15 cellular contexts compared by ENCODE assay signal in genomic region chr6:155274533-155274932, GRCh38. TPM values are rescaled to one million over a fixed set of nuclear protein-coding genes. Genes with fewer than 3 reads are reported as not detected.
DNase-seq lines count a peak whose midpoint lies in the region; ATAC-seq, FAIRE-seq and TF ChIP-seq lines count a peak whose summit lies in the region.
"Had no signal": no experiment of that assay in that cellular context is flagged by ENCODE, and none has a peak within 500 bp of the region (broad histone marks: within the 10 kb centered on the region; RNA-seq: fewer than 3 reads in every experiment).

No MANE protein-coding gene starts in this region.

- no peak for DNase-seq in H54 (ENCODE audit: insufficient read length, low spot score)
- peak; percentile 19 for DNase-seq in amniotic stem cell (lab: John Stamatoyannopoulos, UW)
- DNase-seq in fibroblast of mammary gland (ENCODE audit: low read depth), result peak; percentile 80
- DNase-seq in stomach, result no peak
- DNase-seq in NCI-H1048 (lab: John Stamatoyannopoulos, UW), result no peak
- no peak for DNase-seq in NCI-H510A treated with DMSO at 0.1 percent for 48 hours (lab: John Stamatoyannopoulos, UW)
- DNase-seq in RKO (ENCODE audit: low spot score), result no peak
- DNase-seq: activated CD8-positive, alpha-beta memory T cell treated with anti-CD3 and anti-CD28 coated beads, Interleukin-2, amount 50 U/mL, for 48 hours; anterior cingulate cortex; glutamatergic neuron; KG1; PC-9; right lobe of liver had no signal

- H3K36me3 ChIP-seq in stomach, result peaks cover 0 to 3% (median 0%) of the 10 kb centered on the region in 4 donors
- H3K36me3 ChIP-seq: right lobe of liver had no signal

- H3K4me3 ChIP-seq in fibroblast of mammary gland (ENCODE audit: control insufficient read depth, low read depth, low read length) (no peak overlapping the region), stomach (no peak overlapping the region)
- H3K4me3 ChIP-seq: PC-9, right lobe of liver had no signal

- WGBS in stomach, 5 donors, result 52 to 87% (median 70%) methylated on average over 1 of the region's 1 CpG

- peak overlapping the region in 3 of 5 donors; percentile 48 to 59 (median 59) for H3K27ac ChIP-seq in stomach
- H3K27ac ChIP-seq: PC-9, right lobe of liver had no signal

- no peaks in the 10 kb centered on the region for H3K9me3 ChIP-seq in stomach
- H3K9me3 ChIP-seq: right lobe of liver had no signal

- FAIRE-seq in H54 (lab: Jason Lieb, UNC), result peak; percentile 27

- H3K4me1 ChIP-seq in stomach, result peaks cover 0 to 67% (median 32%) of the 10 kb centered on the region in 4 donors
- H3K4me1 ChIP-seq: right lobe of liver had no signal

- no peak for TF ChIP-seq CTCF in fibroblast of mammary gland (conservative IDR thresholded peaks at IDR 0.05; ENCODE audit: control insufficient read depth, insufficient read depth, low read depth, low read length)
- no peak for TF ChIP-seq CTCF in stomach (IDR thresholded peaks at IDR 0.05)

- no peak for ATAC-seq in HG02610 (IDR thresholded peaks at IDR 0.05; ENCODE audit: unreplicated experiment)
- ATAC-seq: right lobe of liver had no signal

- TF ChIP-seq EP300 in stomach (IDR thresholded peaks at IDR 0.05), result no peak

- TF ChIP-seq POLR2A in H54 (IDR thresholded peaks at IDR 0.05; ENCODE audit: low read depth, low read length) (no peak), stomach (IDR thresholded peaks at IDR 0.05) (no peak)

- intact Hi-C loops in stomach (cut with DNase I; ENCODE audit: low total_unique reads), result no loop called here

- H3K27me3 ChIP-seq in stomach, result no peaks in the 10 kb centered on the region
- H3K27me3 ChIP-seq: right lobe of liver had no signal

RNA-seq across cellular contexts. Expression of gene CLDN20, which starts 10.7 kb away (rescaled TPM):
- total RNA-seq in stomach, result not detected
- polyA plus RNA-seq in stomach, result not detected
- total RNA-seq: mesenteric fat pad, PC-9, right lobe of liver had no signal

RNA-seq across cellular contexts. Expression of gene TFB1M, which starts 39.8 kb away (rescaled TPM):
- total RNA-seq in stomach, result 10 to 100 TPM in 3 of 5 donors, 1 to 10 TPM in 2; 5.4 to 37.9 (median 13.4) TPM
- polyA plus RNA-seq in stomach, result 10 to 100 TPM; 13.1 to 24.1 (median 14.1) TPM

Comparison
In these comparisons a context has a peak if more than half of its experiments do, and no peak if none do; other contexts are left out.
1. DNase-seq: peak in amniotic stem cell (single experiment) and fibroblast of mammary gland (single experiment); none in H54 (single experiment), stomach (single experiment), NCI-H1048 (single experiment), NCI-H510A treated with DMSO at 0.1 percent for 48 hours (single experiment) and RKO (single experiment).